ENCODE assay signal across 1 cellular context in the genomic region with DNA sequence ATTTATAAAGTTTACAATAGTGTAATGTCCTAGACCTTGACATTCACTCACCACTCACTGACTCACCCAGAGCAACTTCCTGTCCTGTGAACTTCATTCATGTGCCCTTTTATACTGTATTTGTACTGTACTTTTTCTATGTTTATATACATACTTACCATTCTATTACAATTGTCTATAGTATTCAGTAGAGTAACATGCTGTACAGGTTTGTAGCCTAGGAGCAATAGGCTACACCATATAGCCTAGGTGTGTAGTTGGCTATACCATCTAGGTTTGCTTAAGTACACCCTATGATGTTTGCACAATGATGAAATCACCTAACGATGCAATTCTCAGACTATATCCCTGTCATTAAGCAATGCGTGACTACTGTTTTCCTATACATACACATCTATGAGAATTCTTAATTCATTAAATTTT.
TF ChIP-seq lines count a peak whose summit lies in the region.

No MANE protein-coding gene starts in this region.

TF ChIP-seq in endothelial cell of umbilical vein, 7 proteins besides CTCF, POLR2A, EP300 and RAD21:
- TF ChIP-seq GATA2 (IDR thresholded peaks at IDR 0.05; ENCODE audit: insufficient read depth, insufficient read length, low read depth, low read length), result no peak
- peak; percentile 65 for TF ChIP-seq FOS (IDR thresholded peaks at IDR 0.05; ENCODE audit: borderline replicate concordance, insufficient read depth, low read length)
- TF ChIP-seq MAX (IDR thresholded peaks at IDR 0.05; ENCODE audit: insufficient read depth, insufficient read length), result no peak
- peak; percentile 77 for TF ChIP-seq JUN (IDR thresholded peaks at IDR 0.05; ENCODE audit: borderline replicate concordance, insufficient read depth, insufficient read length, low read depth)
- no peak for TF ChIP-seq EZH2 (IDR thresholded peaks at IDR 0.05; ENCODE audit: borderline replicate concordance, low read depth, low read length, severe bottlenecking)
- TF ChIP-seq MYC (IDR thresholded peaks at IDR 0.05; ENCODE audit: low read depth, low read length), result no peak
- TF ChIP-seq POLR2AphosphoS5 (IDR thresholded peaks at IDR 0.05; ENCODE audit: insufficient read depth, low read depth, low read length), result peak; percentile 45
